In genomic region chr5:132085686-132086085, GRCh38 we compare ENCODE assay signal across 1 cellular context.
TF ChIP-seq lines count a peak whose summit lies in the region.

No MANE protein-coding gene starts in this region.

TF ChIP-seq in K562, 482 proteins besides CTCF, POLR2A, EP300 and RAD21:
- no peak for TF ChIP-seq ZNF280A (IDR thresholded peaks at IDR 0.05; ENCODE audit: low read depth, partially characterized antibody)
- TF ChIP-seq DMBX1 (CRISPR knock-in tag; IDR thresholded peaks at IDR 0.05; ENCODE audit: borderline replicate concordance), result 0 out of 2 replicates have a peak, but pooled peaks have one; percentile 14
- no peak for TF ChIP-seq ZNF212 (CRISPR knock-in tag; IDR thresholded peaks at IDR 0.05)
- TF ChIP-seq CHD2 (IDR thresholded peaks at IDR 0.05; ENCODE audit: low read depth, low read length), result no peak
- TF ChIP-seq E2F5 (CRISPR knock-in tag; IDR thresholded peaks at IDR 0.05), result no peak
- no peak for TF ChIP-seq ZNF668 (CRISPR knock-in tag; IDR thresholded peaks at IDR 0.05)
- no peak for TF ChIP-seq MITF (IDR thresholded peaks at IDR 0.05)
TF ChIP-seq in K562: peak in this region for 1.
